In genomic region chr10:77037735-77038411, GRCh38 we compare ENCODE assay signal across 13 cellular contexts.
A peak's percentile ranks its signal among the peaks of the same experiment; 100 is the strongest.
DNase-seq lines count a peak whose midpoint lies in the region; ATAC-seq and TF ChIP-seq lines count a peak whose summit lies in the region.
"Had no signal": no experiment of that assay in that cellular context is flagged by ENCODE, and none has a peak within 500 bp of the region (broad histone marks: within the 10 kb centered on the region; RNA-seq: fewer than 3 reads in every experiment).

No MANE protein-coding gene starts in this region.

- H2AFZ ChIP-seq in neural progenitor cell (replicated peaks): peak overlapping the region; percentile 88

- no peaks in the 10 kb centered on the region for H3K27me3 ChIP-seq in neural progenitor cell
- H3K27me3 ChIP-seq: foreskin keratinocyte had no signal

- DNase-seq in GM12865 (ENCODE audit: low read depth) (peak; percentile 5), NCI-H146 treated with DMSO at 0.1 percent for 48 hours (lab: John Stamatoyannopoulos, UW; ENCODE audit: unreplicated experiment) (peak; percentile 66), SK-MEL-5 (ENCODE audit: low read depth, low spot score) (peak; percentile 1), neural progenitor cell (ENCODE audit: low spot score) (peak; percentile 35), posterior cingulate gyrus (no peak)
- DNase-seq in stimulated activated CD4-positive, alpha-beta T cell treated with anti-CD3 and anti-CD28 coated beads, Interleukin-2, amount 100 ng/mL, for 48 hours: no peak
- DNase-seq: activated CD4-positive, CD25-positive, alpha-beta regulatory T cell treated with anti-CD3 and anti-CD28 coated beads, Interleukin-2, amount 50 U/mL, for 72 hours; activated T-cell treated with anti-CD3 and anti-CD28 coated beads, Interleukin-2, amount 50 U/mL, for 72 hours; aorta; effector CD4-positive, alpha-beta T cell; foreskin keratinocyte had no signal

- TF ChIP-seq CTCF in GM12865 (IDR thresholded peaks at IDR 0.05; ENCODE audit: insufficient read depth, low read depth, low read length, missing control alignments): no peak
- no peak for TF ChIP-seq CTCF in neural progenitor cell (IDR thresholded peaks at IDR 0.05)

- H3K27ac Mint-ChIP-seq in neural progenitor cell: no peak overlapping the region
- H3K27ac Mint-ChIP-seq: activated T-cell treated with anti-CD3 and anti-CD28 coated beads, Interleukin-2, amount 50 U/mL, for 72 hours had no signal

- H4K20me1 ChIP-seq in neural progenitor cell (ENCODE audit: low read depth): no peaks in the 10 kb centered on the region

- no peak overlapping the region for H3K9ac ChIP-seq in neural progenitor cell

- H3K9me3 Mint-ChIP-seq in neural progenitor cell: no peaks in the 10 kb centered on the region
- H3K9me3 Mint-ChIP-seq: activated T-cell treated with anti-CD3 and anti-CD28 coated beads, Interleukin-2, amount 50 U/mL, for 72 hours had no signal

- peaks cover 12% of the 10 kb centered on the region for H3F3A ChIP-seq in neural progenitor cell (ENCODE audit: low read depth)

- peak overlapping the region; percentile 55 for H3K4me2 ChIP-seq in neural progenitor cell

- no peaks in the 10 kb centered on the region for H3K79me2 ChIP-seq in neural progenitor cell (ENCODE audit: low read depth)

- peaks cover 10% of the 10 kb centered on the region for H3K4me1 ChIP-seq in neural progenitor cell
- H3K4me1 ChIP-seq: foreskin keratinocyte had no signal

- H3K9me3 ChIP-seq in neural progenitor cell (ENCODE audit: low read depth): no peaks in the 10 kb centered on the region

- H3K4me1 Mint-ChIP-seq in neural progenitor cell: peaks cover 7% of the 10 kb centered on the region

- ATAC-seq in GM21447 (IDR thresholded peaks at IDR 0.05; ENCODE audit: unreplicated experiment): no peak
- ATAC-seq: activated T-cell treated with anti-CD3 and anti-CD28 coated beads, Interleukin-2, amount 50 U/mL, for 72 hours had no signal

- no peaks in the 10 kb centered on the region for H3K36me3 Mint-ChIP-seq in neural progenitor cell

- in situ Hi-C loops in SK-MEL-5 (cut with HindIII; ENCODE audit: low pct_unique_long_range_greater_than_20kb, low sequenced_read_pairs): no loop called here

- no peaks in the 10 kb centered on the region for H3K36me3 ChIP-seq in neural progenitor cell

- no peak overlapping the region for H3K27ac ChIP-seq in neural progenitor cell
- H3K27ac ChIP-seq: foreskin keratinocyte, HL-60 had no signal

- intact Hi-C loops in posterior cingulate gyrus (cut with DNase I): no loop called here

- H3K4me3 ChIP-seq in GM12865 (ENCODE audit: low read depth, low read length): no peak overlapping the region
- no peak overlapping the region for H3K4me3 ChIP-seq in neural progenitor cell

- no peaks in the 10 kb centered on the region for H3K27me3 Mint-ChIP-seq in neural progenitor cell (ENCODE audit: insufficient read depth, low read depth)

- H3K4me3 Mint-ChIP-seq in neural progenitor cell: no peak overlapping the region
- H3K4me3 Mint-ChIP-seq: activated T-cell treated with anti-CD3 and anti-CD28 coated beads, Interleukin-2, amount 50 U/mL, for 72 hours had no signal

Comparison
In these comparisons a context has a peak if more than half of its experiments do, and no peak if none do; other contexts are left out.
1. DNase-seq: peak in GM12865 (single experiment), NCI-H146 treated with DMSO at 0.1 percent for 48 hours (single experiment), SK-MEL-5 (single experiment) and neural progenitor cell (single experiment); none in posterior cingulate gyrus (0 of 10) and stimulated activated CD4-positive, alpha-beta T cell treated with anti-CD3 and anti-CD28 coated beads, Interleukin-2, amount 100 ng/mL, for 48 hours (0 of 2).